In genomic region chr20:25173886-25174308, GRCh38 we compare ENCODE assay signal across 1 cellular context.
TF ChIP-seq lines count a peak whose summit lies in the region.

No MANE protein-coding gene starts in this region.

TF ChIP-seq in HepG2, 621 proteins besides CTCF, POLR2A, EP300 and RAD21 (continued from another document and continues in another):
- TF ChIP-seq, protein P1, sequence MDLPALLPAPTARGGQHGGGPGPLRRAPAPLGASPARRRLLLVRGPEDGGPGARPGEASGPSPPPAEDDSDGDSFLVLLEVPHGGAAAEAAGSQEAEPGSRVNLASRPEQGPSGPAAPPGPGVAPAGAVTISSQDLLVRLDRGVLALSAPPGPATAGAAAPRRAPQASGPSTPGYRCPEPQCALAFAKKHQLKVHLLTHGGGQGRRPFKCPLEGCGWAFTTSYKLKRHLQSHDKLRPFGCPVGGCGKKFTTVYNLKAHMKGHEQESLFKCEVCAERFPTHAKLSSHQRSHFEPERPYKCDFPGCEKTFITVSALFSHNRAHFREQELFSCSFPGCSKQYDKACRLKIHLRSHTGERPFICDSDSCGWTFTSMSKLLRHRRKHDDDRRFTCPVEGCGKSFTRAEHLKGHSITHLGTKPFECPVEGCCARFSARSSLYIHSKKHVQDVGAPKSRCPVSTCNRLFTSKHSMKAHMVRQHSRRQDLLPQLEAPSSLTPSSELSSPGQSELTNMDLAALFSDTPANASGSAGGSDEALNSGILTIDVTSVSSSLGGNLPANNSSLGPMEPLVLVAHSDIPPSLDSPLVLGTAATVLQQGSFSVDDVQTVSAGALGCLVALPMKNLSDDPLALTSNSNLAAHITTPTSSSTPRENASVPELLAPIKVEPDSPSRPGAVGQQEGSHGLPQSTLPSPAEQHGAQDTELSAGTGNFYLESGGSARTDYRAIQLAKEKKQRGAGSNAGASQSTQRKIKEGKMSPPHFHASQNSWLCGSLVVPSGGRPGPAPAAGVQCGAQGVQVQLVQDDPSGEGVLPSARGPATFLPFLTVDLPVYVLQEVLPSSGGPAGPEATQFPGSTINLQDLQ (CRISPR knock-in tag; IDR thresholded peaks at IDR 0.05) = no peak
- TF ChIP-seq, protein P2, sequence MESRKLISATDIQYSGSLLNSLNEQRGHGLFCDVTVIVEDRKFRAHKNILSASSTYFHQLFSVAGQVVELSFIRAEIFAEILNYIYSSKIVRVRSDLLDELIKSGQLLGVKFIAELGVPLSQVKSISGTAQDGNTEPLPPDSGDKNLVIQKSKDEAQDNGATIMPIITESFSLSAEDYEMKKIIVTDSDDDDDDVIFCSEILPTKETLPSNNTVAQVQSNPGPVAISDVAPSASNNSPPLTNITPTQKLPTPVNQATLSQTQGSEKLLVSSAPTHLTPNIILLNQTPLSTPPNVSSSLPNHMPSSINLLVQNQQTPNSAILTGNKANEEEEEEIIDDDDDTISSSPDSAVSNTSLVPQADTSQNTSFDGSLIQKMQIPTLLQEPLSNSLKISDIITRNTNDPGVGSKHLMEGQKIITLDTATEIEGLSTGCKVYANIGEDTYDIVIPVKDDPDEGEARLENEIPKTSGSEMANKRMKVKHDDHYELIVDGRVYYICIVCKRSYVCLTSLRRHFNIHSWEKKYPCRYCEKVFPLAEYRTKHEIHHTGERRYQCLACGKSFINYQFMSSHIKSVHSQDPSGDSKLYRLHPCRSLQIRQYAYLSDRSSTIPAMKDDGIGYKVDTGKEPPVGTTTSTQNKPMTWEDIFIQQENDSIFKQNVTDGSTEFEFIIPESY (CRISPR knock-in tag; IDR thresholded peaks at IDR 0.05) = peak; percentile 37; the same call in 1 of the 2 replicates
- no peak for TF ChIP-seq ZC3H13 (CRISPR knock-in tag; IDR thresholded peaks at IDR 0.05)
- TF ChIP-seq FIP1L1 (IDR thresholded peaks at IDR 0.05; ENCODE audit: borderline replicate concordance, insufficient read depth, low read depth, low read length) = no peak
- TF ChIP-seq KLF12 (CRISPR knock-in tag; IDR thresholded peaks at IDR 0.05; ENCODE audit: borderline replicate concordance) = no peak
- TF ChIP-seq ZFX (CRISPR knock-in tag; IDR thresholded peaks at IDR 0.05; ENCODE audit: low read depth) = peak; percentile 53
- TF ChIP-seq ZBTB34 (CRISPR knock-in tag; IDR thresholded peaks at IDR 0.05) = peak; percentile 100
- TF ChIP-seq, protein P3, sequence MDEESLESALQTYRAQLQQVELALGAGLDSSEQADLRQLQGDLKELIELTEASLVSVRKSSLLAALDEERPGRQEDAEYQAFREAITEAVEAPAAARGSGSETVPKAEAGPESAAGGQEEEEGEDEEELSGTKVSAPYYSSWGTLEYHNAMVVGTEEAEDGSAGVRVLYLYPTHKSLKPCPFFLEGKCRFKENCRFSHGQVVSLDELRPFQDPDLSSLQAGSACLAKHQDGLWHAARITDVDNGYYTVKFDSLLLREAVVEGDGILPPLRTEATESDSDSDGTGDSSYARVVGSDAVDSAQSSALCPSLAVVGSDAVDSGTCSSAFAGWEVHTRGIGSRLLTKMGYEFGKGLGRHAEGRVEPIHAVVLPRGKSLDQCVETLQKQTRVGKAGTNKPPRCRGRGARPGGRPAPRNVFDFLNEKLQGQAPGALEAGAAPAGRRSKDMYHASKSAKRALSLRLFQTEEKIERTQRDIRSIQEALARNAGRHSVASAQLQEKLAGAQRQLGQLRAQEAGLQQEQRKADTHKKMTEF (CRISPR knock-in tag; IDR thresholded peaks at IDR 0.05) = peak; percentile 74
- TF ChIP-seq STAT5B (CRISPR knock-in tag; IDR thresholded peaks at IDR 0.05) = no peak
- TF ChIP-seq ZNF329 (CRISPR knock-in tag; IDR thresholded peaks at IDR 0.05; ENCODE audit: low read depth) = no peak
- TF ChIP-seq ZNF557 (CRISPR knock-in tag; IDR thresholded peaks at IDR 0.05) = no peak
- no peak for TF ChIP-seq ZBTB44 (CRISPR knock-in tag; IDR thresholded peaks at IDR 0.05)
- TF ChIP-seq ZFP37 (CRISPR knock-in tag; IDR thresholded peaks at IDR 0.05; ENCODE audit: borderline replicate concordance) = no peak
- TF ChIP-seq ZNF567 (CRISPR knock-in tag; IDR thresholded peaks at IDR 0.05; ENCODE audit: borderline replicate concordance) = no peak
- TF ChIP-seq ARNT2 (CRISPR knock-in tag; IDR thresholded peaks at IDR 0.05; ENCODE audit: low read depth) = no peak
- no peak; the same call in 1 of the 2 replicates for TF ChIP-seq PATZ1 (CRISPR knock-in tag; IDR thresholded peaks at IDR 0.05)
- no peak for TF ChIP-seq DR1 (CRISPR knock-in tag; IDR thresholded peaks at IDR 0.05)
- TF ChIP-seq PHF5A (CRISPR knock-in tag; IDR thresholded peaks at IDR 0.05; ENCODE audit: low read depth, unreplicated experiment) = peak; percentile 78
- no peak for TF ChIP-seq FOXM1 (CRISPR knock-in tag; IDR thresholded peaks at IDR 0.05)
- TF ChIP-seq, protein P4, sequence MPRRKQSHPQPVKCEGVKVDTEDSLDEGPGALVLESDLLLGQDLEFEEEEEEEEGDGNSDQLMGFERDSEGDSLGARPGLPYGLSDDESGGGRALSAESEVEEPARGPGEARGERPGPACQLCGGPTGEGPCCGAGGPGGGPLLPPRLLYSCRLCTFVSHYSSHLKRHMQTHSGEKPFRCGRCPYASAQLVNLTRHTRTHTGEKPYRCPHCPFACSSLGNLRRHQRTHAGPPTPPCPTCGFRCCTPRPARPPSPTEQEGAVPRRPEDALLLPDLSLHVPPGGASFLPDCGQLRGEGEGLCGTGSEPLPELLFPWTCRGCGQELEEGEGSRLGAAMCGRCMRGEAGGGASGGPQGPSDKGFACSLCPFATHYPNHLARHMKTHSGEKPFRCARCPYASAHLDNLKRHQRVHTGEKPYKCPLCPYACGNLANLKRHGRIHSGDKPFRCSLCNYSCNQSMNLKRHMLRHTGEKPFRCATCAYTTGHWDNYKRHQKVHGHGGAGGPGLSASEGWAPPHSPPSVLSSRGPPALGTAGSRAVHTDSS (CRISPR knock-in tag; conservative IDR thresholded peaks at IDR 0.05) = no peak
- TF ChIP-seq, protein P5, sequence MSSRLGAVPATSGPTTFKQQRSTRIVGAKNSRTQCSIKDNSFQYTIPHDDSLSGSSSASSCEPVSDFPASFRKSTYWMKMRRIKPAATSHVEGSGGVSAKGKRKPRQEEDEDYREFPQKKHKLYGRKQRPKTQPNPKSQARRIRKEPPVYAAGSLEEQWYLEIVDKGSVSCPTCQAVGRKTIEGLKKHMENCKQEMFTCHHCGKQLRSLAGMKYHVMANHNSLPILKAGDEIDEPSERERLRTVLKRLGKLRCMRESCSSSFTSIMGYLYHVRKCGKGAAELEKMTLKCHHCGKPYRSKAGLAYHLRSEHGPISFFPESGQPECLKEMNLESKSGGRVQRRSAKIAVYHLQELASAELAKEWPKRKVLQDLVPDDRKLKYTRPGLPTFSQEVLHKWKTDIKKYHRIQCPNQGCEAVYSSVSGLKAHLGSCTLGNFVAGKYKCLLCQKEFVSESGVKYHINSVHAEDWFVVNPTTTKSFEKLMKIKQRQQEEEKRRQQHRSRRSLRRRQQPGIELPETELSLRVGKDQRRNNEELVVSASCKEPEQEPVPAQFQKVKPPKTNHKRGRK (CRISPR knock-in tag; IDR thresholded peaks at IDR 0.05) = no peak
- no peak for TF ChIP-seq ZBTB7A (CRISPR knock-in tag; IDR thresholded peaks at IDR 0.05)
- TF ChIP-seq ZFP1 (CRISPR knock-in tag; IDR thresholded peaks at IDR 0.05) = peak; percentile 36; the same call in 1 of the 2 replicates
- no peak for TF ChIP-seq SMARCE1 (IDR thresholded peaks at IDR 0.05; ENCODE audit: borderline replicate concordance)
- TF ChIP-seq NPAS2 (CRISPR knock-in tag; IDR thresholded peaks at IDR 0.05; ENCODE audit: borderline replicate concordance) = no peak
- no peak for TF ChIP-seq MYPOP (CRISPR knock-in tag; IDR thresholded peaks at IDR 0.05)
- peak; percentile 93 for TF ChIP-seq JUN (CRISPR knock-in tag; IDR thresholded peaks at IDR 0.05)
- no peak for TF ChIP-seq ZNF749 (CRISPR knock-in tag; IDR thresholded peaks at IDR 0.05; ENCODE audit: borderline replicate concordance)
- no peak for TF ChIP-seq ZNF33A (CRISPR knock-in tag; IDR thresholded peaks at IDR 0.05; ENCODE audit: borderline replicate concordance)
- TF ChIP-seq ZNF318 (CRISPR knock-in tag; IDR thresholded peaks at IDR 0.05) = no peak
- TF ChIP-seq FOSL2 (CRISPR knock-in tag; IDR thresholded peaks at IDR 0.05) = peak; percentile 99
- no peak for TF ChIP-seq ZNF543 (CRISPR knock-in tag; IDR thresholded peaks at IDR 0.05)
